In genomic region chr5:149268928-149269557, GRCh38 we compare ENCODE assay signal across 8 cellular contexts. TPM values are rescaled to one million over a fixed set of nuclear protein-coding genes. Genes with fewer than 3 reads are reported as not detected.
DNase-seq lines count a peak whose midpoint lies in the region; ATAC-seq, FAIRE-seq and TF ChIP-seq lines count a peak whose summit lies in the region.

No MANE protein-coding gene starts in this region.

- POLR2A ChIA-PET in activated CD8-positive, alpha-beta T cell treated with anti-CD3 and anti-CD28 coated beads for 36 hours (lab: Charles Lee): interaction anchor here (0.7 kb wide), 1 partner anchor 405 kb away, joined by 3 read pairs; no protein-coding TSS in a partner anchor

- no peak overlapping the region for H3K4me3 ChIP-seq in suprapubic skin

- 64% methylated on average over 6 of the region's 6 CpGs for WGBS in suprapubic skin

- H3K9me3 Mint-ChIP-seq in activated CD8-positive, alpha-beta T cell treated with anti-CD3 and anti-CD28 coated beads for 36 hours: peaks cover 6% of the 10 kb centered on the region

- no peaks in the 10 kb centered on the region for H3K36me3 ChIP-seq in suprapubic skin

- H3K4me1 ChIP-seq in suprapubic skin: peaks cover 26% of the 10 kb centered on the region

- H3K27me3 Mint-ChIP-seq in activated CD8-positive, alpha-beta T cell treated with anti-CD3 and anti-CD28 coated beads for 36 hours: peaks cover 24% of the 10 kb centered on the region

- H3K9me3 ChIP-seq in suprapubic skin: no peaks in the 10 kb centered on the region

- intact Hi-C loops in activated CD8-positive, alpha-beta T cell treated with anti-CD3 and anti-CD28 coated beads for 36 hours (cut with micrococcal nuclease): loop anchor here (2.0 kb wide), 1 partner anchor 128 kb away; the partner anchor contains the start of gene ABLIM3

- CTCF ChIA-PET in activated CD8-positive, alpha-beta T cell treated with anti-CD3 and anti-CD28 coated beads for 36 hours (lab: Charles Lee): interaction anchor here (0.7 to 3.6 kb wide), 21 partner anchors 9 to 703 kb away, joined by 3 to 37 read pairs (median 4); partner anchors contain the start of gene ABLIM3

- H3K27me3 ChIP-seq in suprapubic skin: peaks cover 6% of the 10 kb centered on the region

- H3K4me1 Mint-ChIP-seq in activated CD8-positive, alpha-beta T cell treated with anti-CD3 and anti-CD28 coated beads for 36 hours (ENCODE audit: low read depth): peaks cover 6% of the 10 kb centered on the region

- FAIRE-seq in GM19239 (lab: Jason Lieb, UNC): peak; percentile 82

- TF ChIP-seq POLR2A in suprapubic skin (IDR thresholded peaks at IDR 0.05): no peak

- peaks cover 2% of the 10 kb centered on the region for H3K36me3 Mint-ChIP-seq in activated CD8-positive, alpha-beta T cell treated with anti-CD3 and anti-CD28 coated beads for 36 hours (ENCODE audit: low read depth)

- H3K27ac ChIP-seq in suprapubic skin: no peak overlapping the region

- peak; percentile 52 for ATAC-seq in activated CD8-positive, alpha-beta T cell treated with anti-CD3 and anti-CD28 coated beads for 36 hours

- no peak overlapping the region for H3K4me3 Mint-ChIP-seq in activated CD8-positive, alpha-beta T cell treated with anti-CD3 and anti-CD28 coated beads for 36 hours

- DNase-seq in COR-L47 (lab: John Stamatoyannopoulos, UW) (peak; percentile 35), GM19239 (ENCODE audit: insufficient read length, low spot score) (peak; percentile 66), NCI-H1436 (lab: John Stamatoyannopoulos, UW) (peak; percentile 42), iPS-NIHi11 (ENCODE audit: low spot score) (peak; percentile 65), suprapubic skin (ENCODE audit: low spot score in 2 of 2) (no peak), NCI-H1048 (lab: John Stamatoyannopoulos, UW) (no peak)
- no peak for DNase-seq in activated CD8-positive, alpha-beta T cell treated with anti-CD3 and anti-CD28 coated beads for 36 hours
- DNase-seq in stimulated activated CD4-positive, alpha-beta T cell treated with anti-CD3 and anti-CD28 coated beads, Interleukin-15, amount 100 ng/mL, for 24 hours: no peak

- no peak for TF ChIP-seq EP300 in suprapubic skin (IDR thresholded peaks at IDR 0.05)

- H3K27ac Mint-ChIP-seq in activated CD8-positive, alpha-beta T cell treated with anti-CD3 and anti-CD28 coated beads for 36 hours: no peak overlapping the region

- TF ChIP-seq CTCF in activated CD8-positive, alpha-beta T cell treated with anti-CD3 and anti-CD28 coated beads for 36 hours (IDR thresholded peaks at IDR 0.05): peak; percentile 97
- TF ChIP-seq CTCF in suprapubic skin (IDR thresholded peaks at IDR 0.05): peak; percentile 49 to 72

RNA-seq across cellular contexts. Expression of gene AFAP1L1, which starts 2.6 kb away (rescaled TPM):
- 1 to 10 TPM; 1.3 to 1.6 TPM for total RNA-seq in activated CD8-positive, alpha-beta T cell treated with anti-CD3 and anti-CD28 coated beads for 36 hours
- 10 to 100 TPM in 1 of 4 donors, 1 to 10 TPM in 3; 4.8 to 11.6 (median 7.3) TPM for total RNA-seq in suprapubic skin

Comparison
In these comparisons a context has a peak if more than half of its experiments do, and no peak if none do; other contexts are left out.
1. DNase-seq: peak in COR-L47 (single experiment), GM19239 (single experiment), NCI-H1436 (single experiment) and iPS-NIHi11 (single experiment); none in activated CD8-positive, alpha-beta T cell treated with anti-CD3 and anti-CD28 coated beads for 36 hours (single experiment), suprapubic skin (0 of 2), stimulated activated CD4-positive, alpha-beta T cell treated with anti-CD3 and anti-CD28 coated beads, Interleukin-15, amount 100 ng/mL, for 24 hours (single experiment) and NCI-H1048 (single experiment).